Comparison of ENCODE assay signal across 15 cellular contexts in the genomic region with DNA sequence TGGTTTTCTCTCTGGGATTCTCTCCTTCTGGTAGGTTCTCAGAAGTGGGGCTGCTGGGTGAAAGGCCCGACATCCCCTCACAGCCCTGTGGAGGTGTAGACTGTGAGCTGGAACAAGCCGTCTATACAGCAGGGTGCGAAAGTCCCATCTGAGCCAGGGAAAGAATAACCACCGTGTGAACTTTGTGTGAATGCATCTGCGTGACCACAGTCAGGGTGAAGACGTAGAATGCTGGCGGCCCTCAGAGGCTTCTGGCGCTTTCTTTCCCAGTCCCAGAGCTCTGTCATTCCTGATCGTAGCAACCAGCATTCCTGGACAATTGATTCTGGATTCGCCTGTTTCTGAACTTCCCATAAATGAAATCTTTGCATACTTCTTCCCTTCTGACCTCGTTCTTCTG.
"Had no signal": no experiment of that assay in that cellular context is flagged by ENCODE, and none has a peak within 500 bp of the region (broad histone marks: within the 10 kb centered on the region; RNA-seq: fewer than 3 reads in every experiment).

No MANE protein-coding gene starts in this region.

- H3K9me3 ChIP-seq: neutrophil, pancreas, testis had no signal

- H3K27ac ChIP-seq: ascending aorta, esophagus squamous epithelium, heart right ventricle, neutrophil, pancreas, spleen, testis, upper lobe of left lung had no signal

- H3K36me3 ChIP-seq: ascending aorta, esophagus squamous epithelium, heart right ventricle, neutrophil, pancreas, spleen, upper lobe of left lung had no signal

- ATAC-seq: heart right ventricle; natural killer cell; pancreas; stimulated activated memory B cell treated with anti-CD40 and anti-IgM and Interleukin-4, amounts not matched to agents 10 μg/mL and 1 μg/mL and 100 μg/mL, for 72 hours had no signal

- H3K27me3 ChIP-seq: ascending aorta, pancreas, testis, upper lobe of left lung had no signal

- H3K4me3 ChIP-seq: ascending aorta, esophagus squamous epithelium, heart right ventricle, pancreas, spleen, testis, upper lobe of left lung had no signal

- DNase-seq: activated CD4-positive, alpha-beta T cell treated with anti-CD3 and anti-CD28 coated beads, Interleukin-2, amount 50 U/mL, for 1 hour; activated effector memory CD4-positive, alpha-beta T cell treated with Interleukin-2 at 50 U/mL for 16 hours; effector CD8-positive, alpha-beta T cell; esophagus squamous epithelium; heart right ventricle; mesenchymal stem cell; natural killer cell; stimulated activated CD4-positive, alpha-beta T cell treated with anti-CD3 and anti-CD28 coated beads, Interleukin-4, amount 100 ng/mL, for 4 hours had no signal

- H3K4me1 ChIP-seq: ascending aorta, pancreas, testis, upper lobe of left lung had no signal
